ENCODE assay signal across 18 cellular contexts in the genomic region with DNA sequence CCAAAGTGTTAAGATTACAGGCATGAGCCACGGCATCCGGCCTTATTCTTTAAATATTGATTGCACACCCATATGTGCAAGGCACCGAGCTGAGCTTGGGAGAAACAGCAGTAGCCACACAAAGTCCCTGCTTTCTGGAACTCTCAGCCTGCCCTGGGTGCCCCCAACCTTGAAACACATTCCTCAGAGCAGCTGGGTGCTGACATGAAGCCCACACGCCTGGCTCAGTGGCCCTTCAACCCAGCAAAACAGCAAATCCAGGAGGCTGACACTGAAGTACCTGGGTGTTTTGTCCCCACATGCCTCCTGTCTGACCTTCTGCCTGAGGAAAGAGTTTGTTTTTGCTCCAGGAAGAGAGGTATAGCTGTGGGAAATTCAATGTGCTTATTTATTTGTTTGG.
"Had no signal": no experiment of that assay in that cellular context is flagged by ENCODE, and none has a peak within 500 bp of the region (broad histone marks: within the 10 kb centered on the region; RNA-seq: fewer than 3 reads in every experiment).

No MANE protein-coding gene starts in this region.

- H3K27ac Mint-ChIP-seq: nephron, type B pancreatic cell had no signal

- H3K4me1 Mint-ChIP-seq: naive B cell had no signal

- H3K4me3 ChIP-seq: dorsolateral prefrontal cortex, hepatocyte, left lung, lower lobe of right lung, ovary, right atrium auricular region, smooth muscle cell had no signal

- DNase-seq: cortex of kidney; dorsolateral prefrontal cortex; effector CD8-positive, alpha-beta T cell; foreskin melanocyte; head of caudate nucleus; left lung; lower lobe of right lung; mesendoderm; naive B cell; ovary; stimulated activated CD4-positive, alpha-beta T cell treated with anti-CD3 and anti-CD28 coated beads, Interleukin-2, amount 100 ng/mL, for 48 hours; stimulated activated naive CD4-positive, alpha-beta T cell treated with Interleukin-2 at 50 U/mL for 16 hours had no signal

- H3K27me3 ChIP-seq: dorsolateral prefrontal cortex, hepatocyte, left lung, ovary, right atrium auricular region had no signal

- ATAC-seq: left lung, lower lobe of right lung had no signal

- H3K27ac ChIP-seq: hepatocyte, left lung, lower lobe of right lung, ovary, right atrium auricular region had no signal

- H3K4me3 Mint-ChIP-seq: naive B cell, nephron, type B pancreatic cell had no signal

- H2AFZ ChIP-seq: hepatocyte had no signal

- FAIRE-seq: urothelium cell line had no signal

- H3K4me1 ChIP-seq: left lung, lower lobe of right lung, right atrium auricular region had no signal

- H3K36me3 Mint-ChIP-seq: naive B cell, type B pancreatic cell had no signal

- H3K4me2 ChIP-seq: hepatocyte, smooth muscle cell had no signal

- H3K27me3 Mint-ChIP-seq: naive B cell, type B pancreatic cell had no signal

- H3K9me3 Mint-ChIP-seq: naive B cell, nephron, type B pancreatic cell had no signal

- H3K36me3 ChIP-seq: left lung, lower lobe of right lung, ovary, right atrium auricular region had no signal

- H3K79me2 ChIP-seq: hepatocyte had no signal

- H3K9me3 ChIP-seq: left lung, lower lobe of right lung, ovary, right atrium auricular region had no signal
